Comparison of ENCODE assay signal across 15 cellular contexts in the genomic region with DNA sequence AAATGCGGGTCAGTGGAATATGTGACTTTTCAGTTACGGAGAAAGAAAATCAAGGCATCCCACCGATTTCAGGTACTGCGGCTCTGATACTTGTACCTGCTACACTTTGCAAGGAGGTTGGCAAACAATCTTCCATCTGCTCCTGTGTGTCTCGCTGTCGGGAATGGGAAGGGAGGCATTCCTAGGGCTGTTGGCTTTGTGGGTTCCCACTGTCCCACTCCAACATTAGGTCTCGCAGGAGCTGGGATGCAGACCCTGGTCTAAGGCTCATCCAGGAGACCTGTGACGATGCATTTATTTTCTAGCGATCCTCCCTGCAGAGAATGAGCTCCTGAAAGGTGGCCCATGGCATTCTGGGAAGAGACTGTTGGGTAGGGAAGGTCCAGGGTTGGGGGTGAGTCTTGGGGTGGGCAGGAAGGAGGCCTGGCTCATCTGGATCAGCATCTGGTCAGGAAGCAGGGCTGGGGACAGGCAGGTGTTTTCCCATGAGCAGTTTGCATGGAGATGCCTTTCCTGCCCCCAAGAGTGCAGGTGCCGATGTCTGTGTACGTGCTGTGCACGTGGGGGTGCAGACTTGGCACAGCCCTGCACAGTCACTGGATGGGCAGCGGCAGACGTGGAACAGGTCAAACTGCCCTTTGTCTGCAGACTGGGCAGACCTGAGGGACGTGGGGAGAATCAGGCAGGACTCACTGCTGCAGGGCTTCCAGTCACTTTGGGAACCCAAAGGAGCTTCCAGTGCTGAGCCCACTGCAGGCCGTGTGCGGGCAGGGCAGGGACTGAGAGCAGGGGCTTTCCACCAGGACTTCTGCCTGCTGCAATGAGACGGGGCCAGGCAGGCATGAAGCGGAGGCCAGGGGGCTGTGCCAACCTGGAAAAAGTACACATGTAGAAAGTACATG.
"Had no signal": no experiment of that assay in that cellular context is flagged by ENCODE, and none has a peak within 500 bp of the region (broad histone marks: within the 10 kb centered on the region; RNA-seq: fewer than 3 reads in every experiment).

No MANE protein-coding gene starts in this region.

- H3K27me3 Mint-ChIP-seq: activated B cell treated with CpG ODN at 0.5 μM for 24 hours; activated CD4-positive, alpha-beta T cell treated with anti-CD3 and anti-CD28 coated beads, Interleukin-2, amount 10 ng/mL, durations not matched to agents 24 days and 14 days; activated naive CD4-positive, alpha-beta T cell treated with anti-CD3 and anti-CD28 coated beads, Interleukin-2, amount 10 ng/mL, durations not matched to agents 7 days and 5 days had no signal

- DNase-seq: activated B cell treated with CpG ODN at 0.5 μM for 24 hours; activated CD4-positive, alpha-beta T cell treated with anti-CD3 and anti-CD28 coated beads, Interleukin-2, amount 10 ng/mL, durations not matched to agents 24 days and 14 days; activated naive CD4-positive, alpha-beta T cell treated with anti-CD3 and anti-CD28 coated beads, Interleukin-2, amount 10 ng/mL, durations not matched to agents 7 days and 5 days; activated T-cell treated with anti-CD3 and anti-CD28 coated beads, Interleukin-2, amount 50 U/mL, for 1 hour; central memory CD4-positive, alpha-beta T cell; cortex of kidney; effector memory CD4-positive, alpha-beta T cell; foreskin keratinocyte; glutamatergic neuron; hypothalamus; kidney glomerular epithelial cell had no signal

- H3K27ac Mint-ChIP-seq: activated B cell treated with CpG ODN at 0.5 μM for 24 hours; activated CD4-positive, alpha-beta T cell treated with anti-CD3 and anti-CD28 coated beads, Interleukin-2, amount 10 ng/mL, durations not matched to agents 24 days and 14 days; activated naive CD4-positive, alpha-beta T cell treated with anti-CD3 and anti-CD28 coated beads, Interleukin-2, amount 10 ng/mL, durations not matched to agents 7 days and 5 days; activated T-helper 2 cell treated with anti-CD3 and anti-CD28 coated beads, Interferon-gamma antibody, Interleukin-2, Interleukin-4, amounts not matched to agents 10 μg/mL and 5 μg/mL and 100 μg/mL, durations not matched to agents 14 hours and 24 hours and 36 hours; mesothelial cell of epicardium; stimulated activated effector memory CD8-positive, alpha-beta T cell treated with anti-CD3 and anti-CD28 coated beads, Interleukin-12 subunit alpha, Interleukin-12 subunit beta, amount 100 ng/mL, for 72 hours; T-helper 2 cell treated with Interferon-gamma antibody and Interleukin-4, amounts not matched to agents 5 μg/mL and 100 μg/mL, for 36 hours had no signal

- H3K4me3 Mint-ChIP-seq: activated B cell treated with CpG ODN at 0.5 μM for 24 hours; activated CD4-positive, alpha-beta T cell treated with anti-CD3 and anti-CD28 coated beads, Interleukin-2, amount 10 ng/mL, durations not matched to agents 24 days and 14 days; activated naive CD4-positive, alpha-beta T cell treated with anti-CD3 and anti-CD28 coated beads, Interleukin-2, amount 10 ng/mL, durations not matched to agents 7 days and 5 days; mesothelial cell of epicardium; stimulated activated effector memory CD8-positive, alpha-beta T cell treated with anti-CD3 and anti-CD28 coated beads, Interleukin-12 subunit alpha, Interleukin-12 subunit beta, amount 100 ng/mL, for 72 hours; T-helper 2 cell treated with Interferon-gamma antibody and Interleukin-4, amounts not matched to agents 5 μg/mL and 100 μg/mL, for 36 hours had no signal

- ATAC-seq: foreskin keratinocyte; stimulated activated effector memory CD8-positive, alpha-beta T cell treated with anti-CD3 and anti-CD28 coated beads, Interleukin-12 subunit alpha, Interleukin-12 subunit beta, amount 100 ng/mL, for 72 hours had no signal

- H3K36me3 Mint-ChIP-seq: activated naive CD4-positive, alpha-beta T cell treated with anti-CD3 and anti-CD28 coated beads, Interleukin-2, amount 10 ng/mL, durations not matched to agents 7 days and 5 days; mesothelial cell of epicardium; stimulated activated effector memory CD8-positive, alpha-beta T cell treated with anti-CD3 and anti-CD28 coated beads, Interleukin-12 subunit alpha, Interleukin-12 subunit beta, amount 100 ng/mL, for 72 hours had no signal

- H3K4me1 Mint-ChIP-seq: activated B cell treated with CpG ODN at 0.5 μM for 24 hours; activated CD4-positive, alpha-beta T cell treated with anti-CD3 and anti-CD28 coated beads, Interleukin-2, amount 10 ng/mL, durations not matched to agents 24 days and 14 days; activated naive CD4-positive, alpha-beta T cell treated with anti-CD3 and anti-CD28 coated beads, Interleukin-2, amount 10 ng/mL, durations not matched to agents 7 days and 5 days; mesothelial cell of epicardium; stimulated activated effector memory CD8-positive, alpha-beta T cell treated with anti-CD3 and anti-CD28 coated beads, Interleukin-12 subunit alpha, Interleukin-12 subunit beta, amount 100 ng/mL, for 72 hours had no signal

- H3K9me3 Mint-ChIP-seq: activated B cell treated with CpG ODN at 0.5 μM for 24 hours; activated CD4-positive, alpha-beta T cell treated with anti-CD3 and anti-CD28 coated beads, Interleukin-2, amount 10 ng/mL, durations not matched to agents 24 days and 14 days; activated naive CD4-positive, alpha-beta T cell treated with anti-CD3 and anti-CD28 coated beads, Interleukin-2, amount 10 ng/mL, durations not matched to agents 7 days and 5 days; activated T-helper 2 cell treated with anti-CD3 and anti-CD28 coated beads, Interferon-gamma antibody, Interleukin-2, Interleukin-4, amounts not matched to agents 10 μg/mL and 5 μg/mL and 100 μg/mL, durations not matched to agents 14 hours and 24 hours and 36 hours; mesothelial cell of epicardium; stimulated activated effector memory CD8-positive, alpha-beta T cell treated with anti-CD3 and anti-CD28 coated beads, Interleukin-12 subunit alpha, Interleukin-12 subunit beta, amount 100 ng/mL, for 72 hours; T-helper 2 cell treated with Interferon-gamma antibody and Interleukin-4, amounts not matched to agents 5 μg/mL and 100 μg/mL, for 36 hours had no signal
